Comparison of ENCODE assay signal across 23 cellular contexts in the genomic region with DNA sequence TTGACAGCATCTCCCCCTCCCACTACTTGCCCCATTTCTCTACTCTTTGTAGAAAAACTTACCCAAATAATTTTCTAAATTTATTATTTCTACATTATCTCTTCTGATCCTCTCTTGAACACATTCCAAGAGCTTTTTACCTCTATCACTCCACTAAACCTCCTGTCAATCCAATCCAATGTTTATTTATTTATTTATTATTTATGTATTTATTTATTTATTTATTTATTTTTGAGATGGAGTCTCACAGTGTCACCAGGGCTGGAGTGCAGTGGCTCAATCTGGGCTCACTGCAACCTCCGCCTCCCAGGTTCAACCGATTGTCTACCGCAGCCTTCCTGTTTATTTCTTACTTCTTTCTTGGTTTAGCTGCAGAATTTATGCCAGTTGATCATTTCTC.
DNase-seq lines count a peak whose midpoint lies in the region; ATAC-seq, FAIRE-seq and TF ChIP-seq lines count a peak whose summit lies in the region.
"Had no signal": no experiment of that assay in that cellular context is flagged by ENCODE, and none has a peak within 500 bp of the region (broad histone marks: within the 10 kb centered on the region; RNA-seq: fewer than 3 reads in every experiment).

No MANE protein-coding gene starts in this region.

- H3K9me3 Mint-ChIP-seq in nephron: peaks cover 6% of the 10 kb centered on the region
- H3K9me3 Mint-ChIP-seq in activated CD4-positive, alpha-beta memory T cell treated with anti-CD3 and anti-CD28 coated beads, Interleukin-2, amount 10 ng/mL, durations not matched to agents 7 days and 5 days: no peaks in the 10 kb centered on the region
- H3K9me3 Mint-ChIP-seq: CD4-positive, alpha-beta T cell; CD8-positive, alpha-beta T cell had no signal

- TF ChIP-seq CTCF in A549 (IDR thresholded peaks at IDR 0.05): no peak
- no peak for TF ChIP-seq CTCF in HEK293 (tag by site-specific recombination; IDR thresholded peaks at IDR 0.05)
- TF ChIP-seq CTCF in nephron (IDR thresholded peaks at IDR 0.05; ENCODE audit: unreplicated experiment in 3 of 3): no peak
- no peak for TF ChIP-seq CTCF in uterus (IDR thresholded peaks at IDR 0.05)
- no peak for TF ChIP-seq CTCF in WERI-Rb-1 (IDR thresholded peaks at IDR 0.05; ENCODE audit: low read depth, low read length)

- no peaks in the 10 kb centered on the region for H3K36me3 Mint-ChIP-seq in nephron (ENCODE audit: low read depth)
- H3K36me3 Mint-ChIP-seq in activated CD4-positive, alpha-beta memory T cell treated with anti-CD3 and anti-CD28 coated beads, Interleukin-2, amount 10 ng/mL, durations not matched to agents 7 days and 5 days (ENCODE audit: low read depth): no peaks in the 10 kb centered on the region
- H3K36me3 Mint-ChIP-seq: CD8-positive, alpha-beta T cell had no signal

- H3K4me3 ChIP-seq in A549: no peak overlapping the region
- no peak overlapping the region for H3K4me3 ChIP-seq in HEK293 (ENCODE audit: low read depth, low read length)
- no peak overlapping the region for H3K4me3 ChIP-seq in uterus
- H3K4me3 ChIP-seq in WERI-Rb-1 (ENCODE audit: low read depth, low read length): no peak overlapping the region
- H3K4me3 ChIP-seq: BLaER1 treated with 17β-estradiol and CSF1 and Interleukin-3, amounts not matched to agents 10 nM and 100 nM had no signal

- peaks cover 56% of the 10 kb centered on the region for H3K4me1 Mint-ChIP-seq in nephron
- peaks cover 5% of the 10 kb centered on the region for H3K4me1 Mint-ChIP-seq in activated CD4-positive, alpha-beta memory T cell treated with anti-CD3 and anti-CD28 coated beads, Interleukin-2, amount 10 ng/mL, durations not matched to agents 7 days and 5 days
- H3K4me1 Mint-ChIP-seq: B cell had no signal

- intact Hi-C loops in uterus (cut with DNase I; ENCODE audit: low total_unique reads): loop anchor here (5.0 kb wide), 2 partner anchors 174 to 196 kb away; no protein-coding TSS in a partner anchor

- H3K27me3 Mint-ChIP-seq in nephron (ENCODE audit: low read depth): no peaks in the 10 kb centered on the region
- peaks cover 2% of the 10 kb centered on the region for H3K27me3 Mint-ChIP-seq in activated CD4-positive, alpha-beta memory T cell treated with anti-CD3 and anti-CD28 coated beads, Interleukin-2, amount 10 ng/mL, durations not matched to agents 7 days and 5 days

- FAIRE-seq in A549 (lab: Jason Lieb, UNC) (no peak), GM12892 (lab: Jason Lieb, UNC) (no peak)
- FAIRE-seq: A204.1, D721Med, G401.6, GM12891, GM18507 had no signal

- POLR2A ChIA-PET in A549 (lab: Yijun Ruan, JAX) (no interaction called here), HEK293 (lab: Yijun Ruan, JAX) (no interaction called here)
- POLR2A ChIA-PET in activated CD4-positive, alpha-beta memory T cell treated with anti-CD3 and anti-CD28 coated beads, Interleukin-2, amount 10 ng/mL, durations not matched to agents 7 days and 5 days (lab: Charles Lee): interaction anchor here (0.7 kb wide), 1 partner anchor 542 kb away, joined by 3 read pairs; no protein-coding TSS in a partner anchor

- H3K9me3 ChIP-seq in A549 (no peaks in the 10 kb centered on the region), HEK293 (ENCODE audit: control insufficient read depth, insufficient read depth, low read depth, low read length) (no peaks in the 10 kb centered on the region), uterus (peaks cover 0 to 5% of the 10 kb centered on the region in 2 donors), WERI-Rb-1 (ENCODE audit: severe bottlenecking) (no peaks in the 10 kb centered on the region)
- H3K9me3 ChIP-seq: Caco-2 had no signal

- H3K4me3 Mint-ChIP-seq in nephron: no peak overlapping the region
- H3K4me3 Mint-ChIP-seq in activated CD4-positive, alpha-beta memory T cell treated with anti-CD3 and anti-CD28 coated beads, Interleukin-2, amount 10 ng/mL, durations not matched to agents 7 days and 5 days: no peak overlapping the region
- H3K4me3 Mint-ChIP-seq: B cell; CD4-positive, alpha-beta T cell; CD8-positive, alpha-beta T cell had no signal

- TF ChIP-seq RAD21 in A549 (conservative IDR thresholded peaks at IDR 0.05 in 1 of 2, IDR thresholded peaks at IDR 0.05 in 1 of 2): no peak

- ATAC-seq in A549: no peak
- ATAC-seq: CD8-positive, alpha-beta T cell had no signal

- H3K4me1 ChIP-seq in A549: no peaks in the 10 kb centered on the region
- no peaks in the 10 kb centered on the region for H3K4me1 ChIP-seq in HEK293 (ENCODE audit: control insufficient read depth, insufficient read depth, low read length)
- peaks cover 6 to 24% of the 10 kb centered on the region in 2 donors for H3K4me1 ChIP-seq in uterus
- H3K4me1 ChIP-seq: Caco-2 had no signal

- no peak overlapping the region for H3K27ac ChIP-seq in A549
- no peak overlapping the region for H3K27ac ChIP-seq in HEK293 (ENCODE audit: extremely low read depth, low read depth, low read length)
- peak overlapping the region; percentile 44 to 76 for H3K27ac ChIP-seq in uterus
- H3K27ac ChIP-seq in WERI-Rb-1: no peak overlapping the region
- H3K27ac ChIP-seq: BLaER1 treated with 17β-estradiol and CSF1 and Interleukin-3, amounts not matched to agents 10 nM and 100 nM; C4-2B had no signal

- TF ChIP-seq EP300 in A549 (IDR thresholded peaks at IDR 0.05): no peak

- H3K36me3 ChIP-seq in HEK293 (ENCODE audit: control insufficient read depth in 2 of 2, insufficient read depth in 1 of 2, low read length in 2 of 2) (no peaks in the 10 kb centered on the region), uterus (no peaks in the 10 kb centered on the region), WERI-Rb-1 (no peaks in the 10 kb centered on the region)
- H3K36me3 ChIP-seq: BLaER1 treated with 17β-estradiol and CSF1 and Interleukin-3, amounts not matched to agents 10 nM and 100 nM had no signal

- H3K27ac Mint-ChIP-seq in nephron: peak overlapping the region in 2 of 3 experiments; percentile 30 to 62
- H3K27ac Mint-ChIP-seq in activated CD4-positive, alpha-beta memory T cell treated with anti-CD3 and anti-CD28 coated beads, Interleukin-2, amount 10 ng/mL, durations not matched to agents 7 days and 5 days: no peak overlapping the region
- H3K27ac Mint-ChIP-seq: B cell; CD4-positive, alpha-beta T cell; CD8-positive, alpha-beta T cell had no signal

- no peak overlapping the region for H3K4me2 ChIP-seq in A549
- H3K4me2 ChIP-seq: BLaER1 treated with 17β-estradiol and CSF1 and Interleukin-3, amounts not matched to agents 10 nM and 100 nM had no signal

- H3K27me3 ChIP-seq in uterus (no peaks in the 10 kb centered on the region), WERI-Rb-1 (ENCODE audit: insufficient read depth, low read depth, severe bottlenecking) (peaks cover 48% of the 10 kb centered on the region)
- H3K27me3 ChIP-seq: BLaER1 treated with 17β-estradiol and CSF1 and Interleukin-3, amounts not matched to agents 10 nM and 100 nM had no signal

- WGBS in A549 (ENCODE audit: missing lambda C conversion rate): 75% methylated on average over 3 of the region's 3 CpGs

- CTCF ChIA-PET in A549 (lab: Yijun Ruan, JAX): no interaction called here
- CTCF ChIA-PET in HEK293 (lab: Yijun Ruan, JAX): interaction anchor here (0.5 to 0.6 kb wide), 3 partner anchors 63 to 538 kb away, joined by 3 to 5 read pairs (median 4); no protein-coding TSS in a partner anchor
- CTCF ChIA-PET in activated CD4-positive, alpha-beta memory T cell treated with anti-CD3 and anti-CD28 coated beads, Interleukin-2, amount 10 ng/mL, durations not matched to agents 7 days and 5 days (lab: Charles Lee): no interaction called here

- no peak for TF ChIP-seq POLR2A in A549 (IDR thresholded peaks at IDR 0.05; ENCODE audit: low read length)
- TF ChIP-seq POLR2A in uterus (IDR thresholded peaks at IDR 0.05): no peak
- TF ChIP-seq POLR2A in GM12892 (IDR thresholded peaks at IDR 0.05; ENCODE audit: low read depth, low read length): no peak

- DNase-seq in A549 (ENCODE audit: low read depth in 1 of 2, low spot score in 1 of 2) (no peak), uterus (no peak), GM12892 (ENCODE audit: insufficient read length) (no peak), WERI-Rb-1 (no peak)
- DNase-seq in activated CD4-positive, alpha-beta memory T cell treated with anti-CD3 and anti-CD28 coated beads, Interleukin-2, amount 10 ng/mL, durations not matched to agents 7 days and 5 days: no peak
- DNase-seq: 8988T; AML-193; Caco-2; Calu3; CD4-positive, alpha-beta T cell; CD8-positive, alpha-beta T cell; DMS79 treated with DMSO at 0.1 percent for 48 hours; GF-D8 had no signal

TF ChIP-seq in A549, 52 proteins besides CTCF, POLR2A, EP300 and RAD21 (continues in another document):
- TF ChIP-seq BHLHE40 (IDR thresholded peaks at IDR 0.05; ENCODE audit: low read depth, low read length): no peak
- TF ChIP-seq RCOR1 (IDR thresholded peaks at IDR 0.05; ENCODE audit: low read depth, low read length): no peak
- no peak for TF ChIP-seq NFE2L2 (conservative IDR thresholded peaks at IDR 0.05; ENCODE audit: low read length)
- peak; percentile 70 for TF ChIP-seq ZC3H11A (IDR thresholded peaks at IDR 0.05)
- TF ChIP-seq JUNB (IDR thresholded peaks at IDR 0.05): no peak
- no peak for TF ChIP-seq CHD2 (IDR thresholded peaks at IDR 0.05; ENCODE audit: low read length, partially characterized antibody)

TF ChIP-seq in HEK293, 187 proteins besides CTCF, POLR2A, EP300 and RAD21 (continues in another document):
- 0 out of 2 replicates have a peak, but pooled peaks have one; percentile 61 for TF ChIP-seq ZNF292 (tag by site-specific recombination; IDR thresholded peaks at IDR 0.05; ENCODE audit: borderline replicate concordance, low read depth)
- TF ChIP-seq ZXDB (tag by site-specific recombination; IDR thresholded peaks at IDR 0.05): peak; percentile 54; the same call in 1 of the 2 replicates
- no peak for TF ChIP-seq ZNF112 (tag by site-specific recombination; IDR thresholded peaks at IDR 0.05)
- peak; percentile 69 for TF ChIP-seq ZNF623 (tag by site-specific recombination; IDR thresholded peaks at IDR 0.05)
- TF ChIP-seq ZNF335 (tag by site-specific recombination; conservative IDR thresholded peaks at IDR 0.05): no peak
- 0 out of 2 replicates have a peak, but pooled peaks have one; percentile 20 for TF ChIP-seq ZNF366 (tag by site-specific recombination; conservative IDR thresholded peaks at IDR 0.05)
- TF ChIP-seq ZNF350 (tag by site-specific recombination; IDR thresholded peaks at IDR 0.05): no peak
- TF ChIP-seq ZNF530 (tag by site-specific recombination; IDR thresholded peaks at IDR 0.05; ENCODE audit: low read depth): 0 out of 2 replicates have a peak, but pooled peaks have one; percentile 55
- TF ChIP-seq SP7 (tag by site-specific recombination; IDR thresholded peaks at IDR 0.05): no peak

Comparison
In these comparisons a context has a peak if more than half of its experiments do, and no peak if none do; other contexts are left out.
1. H3K27ac ChIP-seq: peak in uterus (2 of 2); none in A549 (0 of 2), HEK293 (single experiment) and WERI-Rb-1 (single experiment).